ENCODE assay signal across 25 cellular contexts in the genomic region with DNA sequence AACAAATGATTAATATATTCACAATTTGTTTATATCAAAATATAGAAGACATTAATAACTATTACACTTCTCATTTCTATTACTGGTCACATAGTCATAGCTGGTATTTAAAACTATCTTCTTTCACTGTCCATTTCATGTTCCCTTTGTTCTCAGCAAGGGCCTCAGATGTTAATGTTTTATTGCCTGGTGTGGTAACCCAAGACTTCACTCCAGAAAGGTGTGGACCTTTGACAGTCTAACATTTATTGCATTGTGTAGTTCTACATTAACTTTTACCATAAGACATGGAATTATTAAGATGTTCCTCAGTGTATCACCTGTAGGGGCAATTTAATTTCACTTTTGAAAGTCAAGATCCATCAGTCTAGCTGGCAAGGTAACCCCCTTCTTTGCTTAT.
"Had no signal": no experiment of that assay in that cellular context is flagged by ENCODE, and none has a peak within 500 bp of the region (broad histone marks: within the 10 kb centered on the region; RNA-seq: fewer than 3 reads in every experiment).

No MANE protein-coding gene starts in this region.

- H3K4me1 ChIP-seq: stomach, testis, thyroid gland, tibial artery, tibial nerve, transverse colon, upper lobe of left lung, upper lobe of right lung, uterus, vagina had no signal

- ATAC-seq: stimulated activated effector memory CD8-positive, alpha-beta T cell treated with anti-CD3 and anti-CD28 coated beads, Interleukin-12 subunit alpha, Interleukin-12 subunit beta, amount 100 ng/mL, for 72 hours; stimulated activated memory B cell treated with anti-CD40 and anti-IgM and Interleukin-4, amounts not matched to agents 10 μg/mL and 1 μg/mL and 100 μg/mL, for 72 hours; stimulated activated naive B cell treated with anti-CD40 and anti-IgM and Interleukin-4, amounts not matched to agents 10 μg/mL and 1 μg/mL and 100 μg/mL, for 72 hours; stimulated activated naive CD8-positive, alpha-beta T cell treated with anti-CD3 and anti-CD28 coated beads, Interleukin-15, amount 100 ng/mL, for 72 hours; stimulated activated naive CD8-positive, alpha-beta T cell treated with anti-CD3 and anti-CD28 coated beads, Interleukin-15, Interleukin-2, amounts not matched to agents 100 U/mL and 50 U/mL, for 24 hours; upper lobe of right lung had no signal

- H3K27ac ChIP-seq: stomach, testis, thoracic aorta, thyroid gland, tibial artery, tibial nerve, transverse colon, upper lobe of left lung, upper lobe of right lung, uterus, vagina had no signal

- H3K27me3 ChIP-seq: stomach, testis, thyroid gland, tibial artery, tibial nerve, transverse colon, upper lobe of left lung, upper lobe of right lung, uterus, vagina had no signal

- DNase-seq: stimulated activated CD4-positive, alpha-beta T cell treated with anti-CD3 and anti-CD28 coated beads, Interleukin-2, amount 100 ng/mL, for 48 hours; stimulated activated CD4-positive, alpha-beta T cell treated with anti-CD3 and anti-CD28 coated beads, Interleukin-4, amount 100 ng/mL, for 1 hour; stimulated activated CD4-positive, alpha-beta T cell treated with anti-CD3 and anti-CD28 coated beads, Interleukin-4, amount 100 ng/mL, for 24 hours; stimulated activated CD4-positive, alpha-beta T cell treated with anti-CD3 and anti-CD28 coated beads, Interleukin-4, amount 100 ng/mL, for 4 hours; stimulated activated CD8-positive, alpha-beta memory T cell treated with anti-CD3 and anti-CD28 coated beads, Interleukin-4, amount 100 ng/mL, for 48 hours; stimulated activated naive B cell treated with anti-CD40 and anti-IgM and Interleukin-4, amounts not matched to agents 10 μg/mL and 1 μg/mL and 100 μg/mL, for 72 hours; stimulated activated naive CD4-positive, alpha-beta T cell; stimulated activated naive CD4-positive, alpha-beta T cell treated with Interleukin-2 at 50 U/mL for 16 hours; stimulated activated naive CD8-positive, alpha-beta T cell treated with anti-CD3 and anti-CD28 coated beads, Interleukin-15, amount 100 ng/mL, for 72 hours; stimulated activated naive CD8-positive, alpha-beta T cell treated with anti-CD3 and anti-CD28 coated beads, Interleukin-15, Interleukin-2, amounts not matched to agents 100 U/mL and 50 U/mL, for 24 hours; stomach; substantia nigra; testis; thyroid gland; tibial artery; transverse colon; trophoblast cell; upper lobe of left lung; upper lobe of right lung; uterus had no signal

- H3K4me3 ChIP-seq: stomach, testis, thoracic aorta, thyroid gland, tibial artery, tibial nerve, transverse colon, upper lobe of left lung, upper lobe of right lung, uterus, vagina had no signal

- H3K36me3 ChIP-seq: stomach, thoracic aorta, thyroid gland, tibial artery, tibial nerve, transverse colon, upper lobe of left lung, upper lobe of right lung, uterus, vagina had no signal

- H3K9me3 ChIP-seq: stomach, testis, thoracic aorta, thyroid gland, tibial artery, tibial nerve, transverse colon, upper lobe of left lung, upper lobe of right lung, uterus, vagina had no signal
